Comparison of ENCODE assay signal across 8 cellular contexts in the genomic region with DNA sequence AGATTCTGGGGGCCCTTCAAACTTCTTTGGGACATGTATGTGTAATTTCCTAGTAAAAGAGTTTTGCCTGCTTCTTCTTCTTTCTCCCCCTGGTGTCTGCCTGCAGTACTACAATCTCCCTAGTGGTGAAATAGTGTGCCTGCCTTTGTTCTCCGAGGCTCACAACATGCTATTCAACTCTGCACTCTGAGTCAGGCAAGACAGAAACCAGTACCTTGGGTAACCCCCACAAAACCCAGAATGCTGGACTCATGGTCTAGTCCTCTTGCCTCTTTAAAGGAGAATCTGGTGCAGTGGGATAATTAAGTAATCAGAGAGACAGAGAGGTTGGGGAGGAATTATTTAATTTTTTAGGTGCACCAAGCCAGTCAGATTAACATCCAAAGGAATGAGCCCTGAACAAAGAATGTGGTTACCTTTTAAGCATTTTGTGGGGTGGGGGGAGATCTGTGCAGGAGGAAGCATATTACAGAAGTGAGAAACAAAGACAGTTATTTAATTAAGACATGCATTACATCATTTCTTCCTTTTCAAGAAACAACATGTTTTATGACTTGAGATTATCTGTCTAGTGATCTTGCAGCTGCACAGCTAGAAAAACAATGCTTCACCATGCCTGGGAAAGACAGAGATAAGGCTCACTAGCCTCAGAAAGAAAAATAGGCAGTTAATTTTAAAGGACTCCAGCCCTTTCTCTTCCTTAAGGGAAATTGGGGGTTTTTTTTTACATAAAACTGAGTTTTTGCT. TPM values are rescaled to one million over a fixed set of nuclear protein-coding genes. Genes with fewer than 3 reads are reported as not detected.
DNase-seq lines count a peak whose midpoint lies in the region; ATAC-seq, FAIRE-seq and TF ChIP-seq lines count a peak whose summit lies in the region.

No MANE protein-coding gene starts in this region.

- intact Hi-C loops in right cardiac atrium (cut with DNase I), result loop anchor here in 1 of 4 donors (10.0 kb wide), 1 partner anchor 359 kb away; no protein-coding TSS in a partner anchor

- H3K36me3 Mint-ChIP-seq in activated naive CD4-positive, alpha-beta T cell treated with anti-CD3 and anti-CD28 coated beads, Interleukin-2, amount 50 U/mL, for 72 hours, result no peaks in the 10 kb centered on the region

- no peaks in the 10 kb centered on the region; the same call in 1 of the 2 replicates for H3K36me3 ChIP-seq in DND-41 (ENCODE audit: insufficient read depth, low read length)

- DNase-seq in DND-41 (peak; percentile 82), HTR-8/SVneo (ENCODE audit: insufficient read length, low spot score) (peak; percentile 9), SK-N-DZ (ENCODE audit: low spot score) (peak; percentile 49), right cardiac atrium (peak in 2 of 3 donors; percentile 26 to 44), dedifferentiated amniotic fluid mesenchymal stem cell (ENCODE audit: extremely low spot score) (no peak)
- peak in 1 of 2 donors; percentile 76 for DNase-seq in activated naive CD4-positive, alpha-beta T cell treated with anti-CD3 and anti-CD28 coated beads, Interleukin-2, amount 50 U/mL, for 72 hours (ENCODE audit: low spot score in 2 of 2)
- peak; percentile 36 to 70 for DNase-seq in stimulated activated CD4-positive, alpha-beta T cell treated with anti-CD3 and anti-CD28 coated beads, Interleukin-12 subunit alpha, Interleukin-12 subunit beta, amount 100 ng/mL, for 24 hours (ENCODE audit: low read depth in 2 of 2)

- H3K79me2 ChIP-seq in DND-41 (ENCODE audit: insufficient read depth, low read length), result no peaks in the 10 kb centered on the region

- 9% methylated on average over 1 of the region's 1 CpG for WGBS in right cardiac atrium

- no peaks in the 10 kb centered on the region for H4K20me1 ChIP-seq in DND-41 (ENCODE audit: insufficient read depth, low read length)

- peaks cover 53% of the 10 kb centered on the region for H3K4me1 ChIP-seq in DND-41 (ENCODE audit: insufficient read depth, low read length)
- no peaks in the 10 kb centered on the region for H3K4me1 ChIP-seq in right cardiac atrium (ENCODE audit: control insufficient read depth, insufficient read depth, low read length)

- TF ChIP-seq CTCF in DND-41 (IDR thresholded peaks at IDR 0.05; ENCODE audit: borderline replicate concordance, extremely low read depth, low read length, poor library complexity, severe bottlenecking), result peak; percentile 91

- H3K27me3 ChIP-seq in DND-41 (ENCODE audit: insufficient read depth, low read length, poor library complexity) (no peaks in the 10 kb centered on the region), right cardiac atrium (ENCODE audit: control insufficient read depth, insufficient read depth) (no peaks in the 10 kb centered on the region)

- H3K9ac ChIP-seq in DND-41 (ENCODE audit: low read depth, low read length), result peak overlapping the region; percentile 61

- H3K9me3 Mint-ChIP-seq in activated naive CD4-positive, alpha-beta T cell treated with anti-CD3 and anti-CD28 coated beads, Interleukin-2, amount 50 U/mL, for 72 hours, result no peaks in the 10 kb centered on the region

- H2AFZ ChIP-seq in DND-41 (ENCODE audit: low read depth, low read length), result peak overlapping the region; percentile 64

- H3K9me3 ChIP-seq in DND-41 (ENCODE audit: insufficient read depth, low read length, severe bottlenecking), result peaks cover 6% of the 10 kb centered on the region
- H3K9me3 ChIP-seq in right cardiac atrium (ENCODE audit: control insufficient read depth, low read length), result no peaks in the 10 kb centered on the region

- peak overlapping the region; percentile 37 for H3K4me2 ChIP-seq in DND-41 (ENCODE audit: insufficient read depth, low read length)

- H3K27ac Mint-ChIP-seq in activated naive CD4-positive, alpha-beta T cell treated with anti-CD3 and anti-CD28 coated beads, Interleukin-2, amount 50 U/mL, for 72 hours, result no peak overlapping the region

- ATAC-seq in DND-41 (ENCODE audit: insufficient read depth, low read depth), result peak; percentile 90
- ATAC-seq in GM21381 (IDR thresholded peaks at IDR 0.05; ENCODE audit: unreplicated experiment), result peak; percentile 80
- ATAC-seq in activated naive CD4-positive, alpha-beta T cell treated with anti-CD3 and anti-CD28 coated beads, Interleukin-2, amount 50 U/mL, for 72 hours, result peak; percentile 92 to 100
- ATAC-seq in right cardiac atrium, result peak; percentile 72 to 89

- H3K4me3 ChIP-seq in DND-41 (ENCODE audit: low read depth in 1 of 2, low read length in 2 of 2), result no peak overlapping the region
- no peak overlapping the region for H3K4me3 ChIP-seq in right cardiac atrium (ENCODE audit: low read length)

- H3K27ac ChIP-seq in DND-41 (ENCODE audit: low read length) (peak overlapping the region; percentile 99), right cardiac atrium (ENCODE audit: low read length) (no peak overlapping the region)

- no peak for FAIRE-seq in HTR-8/SVneo (lab: Jason Lieb, UNC)

RNA-seq across cellular contexts. Expression of a gene that starts 11.0 kb away (rescaled TPM):
- polyA plus RNA-seq in SK-N-DZ (2014; cell fraction: cytosol; rRNA removed), result not detected in 2 replicates
- polyA plus RNA-seq in SK-N-DZ (2014; cell fraction: nucleus; rRNA removed), result not detected in 2 replicates
- total RNA-seq in activated naive CD4-positive, alpha-beta T cell treated with anti-CD3 and anti-CD28 coated beads, Interleukin-2, amount 50 U/mL, for 72 hours, result not detected
- 10 to 100 TPM; 63.0 to 99.0 (median 82.8) TPM for total RNA-seq in right cardiac atrium
- 16.5 TPM for polyA plus RNA-seq in right cardiac atrium

RNA-seq across cellular contexts. Expression of a gene that starts 49.1 kb away (rescaled TPM):
- polyA plus RNA-seq in SK-N-DZ (2014; cell fraction: cytosol; rRNA removed), result not detected in 2 replicates
- polyA plus RNA-seq in SK-N-DZ (2014; cell fraction: nucleus; rRNA removed), result not detected in 2 replicates
- total RNA-seq in activated naive CD4-positive, alpha-beta T cell treated with anti-CD3 and anti-CD28 coated beads, Interleukin-2, amount 50 U/mL, for 72 hours, result not detected
- 1 to 10 TPM in 3 of 4 donors, under 1 TPM in 1; 0.85 to 2.5 (median 1.3) TPM for total RNA-seq in right cardiac atrium
- 0.27 TPM for polyA plus RNA-seq in right cardiac atrium

Comparison
In these comparisons a context has a peak if more than half of its experiments do, and no peak if none do; other contexts are left out.
1. RNA of a gene that starts 11.0 kb away (total RNA-seq): 63.0 to 99.0 TPM in right cardiac atrium; not detected in activated naive CD4-positive, alpha-beta T cell treated with anti-CD3 and anti-CD28 coated beads, Interleukin-2, amount 50 U/mL, for 72 hours; every median in the first group is over 10 times any median in the second.
2. Peak in every context shown above with its lines, with median percentiles within 50 percentile points of each other: ATAC-seq.